Comparison of ENCODE assay signal across 8 cellular contexts in the genomic region with DNA sequence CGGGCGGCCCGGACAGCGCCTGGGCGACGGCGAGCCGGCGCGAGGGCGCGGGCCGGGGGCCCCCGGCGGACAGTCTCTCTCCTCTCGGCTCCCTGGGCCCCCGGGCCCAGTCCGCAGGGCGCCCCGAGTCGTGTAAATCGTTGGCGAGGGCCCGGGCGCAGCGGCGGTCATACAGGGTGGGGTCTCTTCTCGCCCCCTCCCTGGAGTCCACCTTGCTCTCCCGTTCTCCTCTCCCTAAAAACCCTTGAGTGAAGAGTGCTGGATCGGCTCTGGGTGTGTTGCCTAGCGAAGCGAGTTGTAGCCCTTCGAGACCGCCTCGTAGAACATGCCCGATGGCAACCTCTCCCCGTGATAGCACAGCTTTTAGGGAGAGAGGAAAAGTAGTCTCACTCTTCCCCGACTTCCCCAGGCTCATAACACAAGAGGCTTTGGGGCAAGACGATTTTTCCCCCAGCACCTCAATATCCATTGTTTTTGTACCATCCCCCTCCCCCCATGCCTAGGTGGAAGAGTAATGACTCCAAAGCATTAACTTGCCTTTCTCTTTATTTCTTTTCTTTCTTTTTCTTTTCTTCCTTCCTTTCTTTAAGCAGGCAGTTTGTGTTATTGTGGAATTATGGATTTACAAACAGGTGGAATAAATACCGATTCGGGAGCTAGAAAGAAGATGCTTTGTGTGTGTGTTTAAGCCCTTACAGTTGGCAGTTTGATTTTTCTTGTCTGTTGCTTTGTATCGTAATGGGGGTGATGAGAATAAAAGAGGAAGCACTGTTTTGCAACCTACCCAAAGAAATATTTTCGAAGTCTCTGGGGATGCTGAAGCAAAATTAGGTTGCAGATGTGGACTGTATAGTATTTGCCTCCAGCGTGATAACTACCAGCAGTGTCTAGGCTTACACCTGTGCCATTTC. TPM values are rescaled to one million over a fixed set of nuclear protein-coding genes. Genes with fewer than 3 reads are reported as not detected.
DNase-seq lines count a peak whose midpoint lies in the region; ATAC-seq, FAIRE-seq and TF ChIP-seq lines count a peak whose summit lies in the region.

No MANE protein-coding gene starts in this region.

- DNase-seq in CD8-positive, alpha-beta memory T cell: peak in 2 of 5 donors; percentile 2 to 53
- DNase-seq in NOMO-1 treated with DMSO at 0.1 percent for 48 hours (lab: John Stamatoyannopoulos, UW; ENCODE audit: unreplicated experiment): peak; percentile 88
- peak; percentile 18 for DNase-seq in activated naive CD4-positive, alpha-beta T cell treated with anti-CD3 and anti-CD28 coated beads, Interleukin-2, amount 50 U/mL, for 16 hours
- DNase-seq in Right ventricle myocardium superior: peak; percentile 53
- peak; percentile 44 to 78 (median 62) for DNase-seq in pancreas
- no peak for DNase-seq in HTR-8/SVneo (ENCODE audit: insufficient read length, low spot score)

- peak; percentile 23 for ATAC-seq in HG03139 (IDR thresholded peaks at IDR 0.05; ENCODE audit: unreplicated experiment)
- no peak for ATAC-seq in Right ventricle myocardium superior (ENCODE audit: poor library complexity)
- no peak for ATAC-seq in pancreas

- H3K4me3 ChIP-seq in CD8-positive, alpha-beta memory T cell (ENCODE audit: low read length): peak overlapping the region; percentile 48
- peak overlapping the region; percentile 47 to 76 (median 64) for H3K4me3 ChIP-seq in pancreas

- peak overlapping the region; percentile 73 to 100 (median 96) for H3K27ac Mint-ChIP-seq in CD8-positive, alpha-beta memory T cell

- H3K9me3 ChIP-seq in CD8-positive, alpha-beta memory T cell (ENCODE audit: low read length): no peaks in the 10 kb centered on the region
- H3K9me3 ChIP-seq in pancreas: no peaks in the 10 kb centered on the region

- H3K9me3 Mint-ChIP-seq in CD8-positive, alpha-beta memory T cell: no peaks in the 10 kb centered on the region

- peaks cover 14% of the 10 kb centered on the region for H3K4me1 ChIP-seq in CD8-positive, alpha-beta memory T cell (ENCODE audit: insufficient read depth, low read length)
- peaks cover 17 to 61% (median 45%) of the 10 kb centered on the region in 3 donors for H3K4me1 ChIP-seq in pancreas

- TF ChIP-seq POLR2A in GM19099 (IDR thresholded peaks at IDR 0.05; ENCODE audit: extremely low read depth, insufficient read length, low read depth): peak; percentile 36

- peak overlapping the region; percentile 90 to 99 (median 92) for H3K4me3 Mint-ChIP-seq in CD8-positive, alpha-beta memory T cell

- 0 to 1% methylated on average over 22 to 44 of the region's 44 CpGs for WGBS in pancreas, 2 donors

- CTCF ChIA-PET in CD8-positive, alpha-beta memory T cell (lab: Charles Lee): no interaction called here

- FAIRE-seq in pancreas (lab: Jason Lieb, UNC) (no peak), HTR-8/SVneo (lab: Jason Lieb, UNC) (no peak)

- H3K27me3 ChIP-seq in CD8-positive, alpha-beta memory T cell (ENCODE audit: insufficient read depth, low read length, poor library complexity, severe bottlenecking): no peaks in the 10 kb centered on the region
- H3K27me3 ChIP-seq in pancreas: no peaks in the 10 kb centered on the region

- H3K36me3 ChIP-seq in CD8-positive, alpha-beta memory T cell (ENCODE audit: insufficient read depth, low read length): no peaks in the 10 kb centered on the region
- no peaks in the 10 kb centered on the region for H3K36me3 ChIP-seq in pancreas

- peaks cover 0 to 35% (median 3%) of the 10 kb centered on the region in 3 donors for H3K36me3 Mint-ChIP-seq in CD8-positive, alpha-beta memory T cell

- H3K4me1 Mint-ChIP-seq in CD8-positive, alpha-beta memory T cell: peaks cover 48 to 67% (median 63%) of the 10 kb centered on the region in 3 donors

- intact Hi-C loops in Right ventricle myocardium superior (cut with DNase I): loop anchor here (10.0 kb wide), 1 partner anchor 55 kb away; no protein-coding TSS in a partner anchor
- intact Hi-C loops in pancreas (cut with DNase I): no loop called here

- POLR2A ChIA-PET in CD8-positive, alpha-beta memory T cell (lab: Charles Lee): interaction anchor here (0.6 kb wide), 1 partner anchor 615 kb away, joined by 5 read pairs; a partner anchor contains a TSS

- H3K27me3 Mint-ChIP-seq in CD8-positive, alpha-beta memory T cell: no peaks in the 10 kb centered on the region

- no peak for TF ChIP-seq CTCF in pancreas (IDR thresholded peaks at IDR 0.05)

- peak overlapping the region; percentile 24 for H3K27ac ChIP-seq in CD8-positive, alpha-beta memory T cell (ENCODE audit: low read depth, low read length)
- peak overlapping the region; percentile 46 to 93 (median 88) for H3K27ac ChIP-seq in pancreas

RNA-seq across cellular contexts. Expression of a gene that starts 0.8 kb away (rescaled TPM):
- 10 to 100 TPM; 57.4 to 63.1 TPM for total RNA-seq in CD8-positive, alpha-beta memory T cell
- polyA plus RNA-seq in CD8-positive, alpha-beta memory T cell: 57.5 TPM
- total RNA-seq in Right ventricle myocardium superior (40.8 TPM), pancreas (10 to 100 TPM; 22.2 to 39.8 (median 26.4) TPM)
- polyA plus RNA-seq in pancreas: 10 to 100 TPM in 1 of 2 donors, 1 to 10 TPM in 1; 8.4 to 14.3 TPM

RNA-seq across cellular contexts. Expression of a gene that starts 1.2 kb away (rescaled TPM):
- 10 to 100 TPM; 36.4 to 41.1 TPM for total RNA-seq in CD8-positive, alpha-beta memory T cell
- polyA plus RNA-seq in CD8-positive, alpha-beta memory T cell: 34.9 TPM
- total RNA-seq in Right ventricle myocardium superior (16.0 TPM), pancreas (10 to 100 TPM in 1 of 6 donors, 1 to 10 TPM in 5; 4.2 to 12.4 (median 6.8) TPM)
- 10 to 100 TPM; 15.0 to 21.1 TPM for polyA plus RNA-seq in pancreas

RNA-seq across cellular contexts. Expression of a gene that starts 48.5 kb away (rescaled TPM):
- 10 to 100 TPM; 88.4 to 96.1 TPM for total RNA-seq in CD8-positive, alpha-beta memory T cell
- polyA plus RNA-seq in CD8-positive, alpha-beta memory T cell: 540 TPM
- total RNA-seq in Right ventricle myocardium superior: 90.0 TPM
- total RNA-seq in pancreas: 100 to 1,000 TPM; 323 to 679 (median 523) TPM
- 100 to 1,000 TPM; 283 to 352 TPM for polyA plus RNA-seq in pancreas
